ENCODE assay signal across 1 cellular context in genomic region chr1:232682248-232682647, GRCh38.
A peak's percentile ranks its signal among the peaks of the same experiment; 100 is the strongest.
TF ChIP-seq lines count a peak whose summit lies in the region.

No MANE protein-coding gene starts in this region.

TF ChIP-seq in HEK293, 187 proteins besides CTCF, POLR2A, EP300 and RAD21 (continued from another document and continues in another):
- TF ChIP-seq SP7 (tag by site-specific recombination; IDR thresholded peaks at IDR 0.05) (peak; percentile 95), ZNF626 (tag by site-specific recombination; IDR thresholded peaks at IDR 0.05) (no peak), ZFHX2 (tag by site-specific recombination; conservative IDR thresholded peaks at IDR 0.05) (peak; percentile 72), ZNF174 (tag by site-specific recombination; IDR thresholded peaks at IDR 0.05) (no peak), KLF17 (tag by site-specific recombination; IDR thresholded peaks at IDR 0.05) (no peak), GLI4 (tag by site-specific recombination; IDR thresholded peaks at IDR 0.05) (no peak), ZNF221 (tag by site-specific recombination; IDR thresholded peaks at IDR 0.05; ENCODE audit: borderline replicate concordance) (no peak), ZNF600 (tag by site-specific recombination; IDR thresholded peaks at IDR 0.05) (no peak), ZFP69B (tag by site-specific recombination; IDR thresholded peaks at IDR 0.05) (no peak), ZNF354C (tag by site-specific recombination; IDR thresholded peaks at IDR 0.05; ENCODE audit: borderline replicate concordance, low read depth) (no peak), ZNF404 (tag by site-specific recombination; IDR thresholded peaks at IDR 0.05) (no peak), ZFP3 (tag by site-specific recombination; IDR thresholded peaks at IDR 0.05; ENCODE audit: low read depth) (peak; percentile 38; the same call in 1 of the 2 replicates), ZNF707 (tag by site-specific recombination; IDR thresholded peaks at IDR 0.05) (no peak), ZNF792 (tag by site-specific recombination; IDR thresholded peaks at IDR 0.05) (no peak), MEIS1 (CRISPR knock-in tag; IDR thresholded peaks at IDR 0.05; ENCODE audit: borderline replicate concordance) (no peak), ZNF664 (tag by site-specific recombination; IDR thresholded peaks at IDR 0.05) (no peak), ZNF701 (tag by site-specific recombination; IDR thresholded peaks at IDR 0.05) (no peak), TRIM28 (IDR thresholded peaks at IDR 0.05; ENCODE audit: borderline replicate concordance, low read length) (peak; percentile 73; the same call in 1 of the 2 replicates), ZBTB48 (tag by site-specific recombination; IDR thresholded peaks at IDR 0.05) (no peak), ZNF132 (tag by site-specific recombination; IDR thresholded peaks at IDR 0.05; ENCODE audit: borderline replicate concordance) (no peak), ZNF76 (tag by site-specific recombination; IDR thresholded peaks at IDR 0.05; ENCODE audit: borderline replicate concordance, low read depth) (no peak), ZNF248 (tag by site-specific recombination; IDR thresholded peaks at IDR 0.05) (no peak), GLI2 (tag by site-specific recombination; IDR thresholded peaks at IDR 0.05; ENCODE audit: borderline replicate concordance, low read depth) (peak; percentile 55; the same call in 1 of the 2 replicates), ZBTB1 (tag by site-specific recombination; IDR thresholded peaks at IDR 0.05) (no peak), ZNF521 (tag by site-specific recombination; IDR thresholded peaks at IDR 0.05) (no peak), ZNF670 (tag by site-specific recombination; IDR thresholded peaks at IDR 0.05; ENCODE audit: low read depth) (no peak), BCL11A (tag by site-specific recombination; IDR thresholded peaks at IDR 0.05; ENCODE audit: low read depth) (no peak), EGR2 (tag by site-specific recombination; IDR thresholded peaks at IDR 0.05; ENCODE audit: low read depth) (peak; percentile 89), BCL6B (tag by site-specific recombination; IDR thresholded peaks at IDR 0.05) (no peak), ZIC2 (tag by site-specific recombination; IDR thresholded peaks at IDR 0.05) (peak; percentile 87), ZNF548 (tag by site-specific recombination; IDR thresholded peaks at IDR 0.05) (no peak), ZNF433 (tag by site-specific recombination; IDR thresholded peaks at IDR 0.05; ENCODE audit: low read depth) (no peak), ZNF791 (tag by site-specific recombination; IDR thresholded peaks at IDR 0.05) (no peak), ZNF529 (tag by site-specific recombination; IDR thresholded peaks at IDR 0.05; ENCODE audit: insufficient replicate concordance) (no peak), GLIS1 (tag by site-specific recombination; IDR thresholded peaks at IDR 0.05) (peak; percentile 57; the same call in 1 of the 2 replicates), ZNF610 (tag by site-specific recombination; IDR thresholded peaks at IDR 0.05; ENCODE audit: borderline replicate concordance) (no peak), ZNF184 (tag by site-specific recombination; IDR thresholded peaks at IDR 0.05) (no peak), ZNF654 (tag by site-specific recombination; IDR thresholded peaks at IDR 0.05; ENCODE audit: low read depth) (no peak), ZEB2 (tag by site-specific recombination; IDR thresholded peaks at IDR 0.05) (no peak), ZNF138 (tag by site-specific recombination; IDR thresholded peaks at IDR 0.05; ENCODE audit: borderline replicate concordance) (no peak), OVOL3 (tag by site-specific recombination; IDR thresholded peaks at IDR 0.05) (no peak), ZNF747 (tag by site-specific recombination; IDR thresholded peaks at IDR 0.05) (no peak), ZNF48 (tag by site-specific recombination; IDR thresholded peaks at IDR 0.05) (no peak), RBAK (tag by site-specific recombination; IDR thresholded peaks at IDR 0.05) (no peak), ZNF2 (tag by site-specific recombination; IDR thresholded peaks at IDR 0.05) (no peak), SP3 (tag by site-specific recombination; IDR thresholded peaks at IDR 0.05) (no peak), ZNF114 (tag by site-specific recombination; IDR thresholded peaks at IDR 0.05) (no peak), ZBTB17 (tag by site-specific recombination; IDR thresholded peaks at IDR 0.05) (no peak), HOXD13 (CRISPR knock-in tag; IDR thresholded peaks at IDR 0.05; ENCODE audit: borderline replicate concordance) (no peak), ZNF362 (tag by site-specific recombination; IDR thresholded peaks at IDR 0.05) (no peak), ZNF37A (tag by site-specific recombination; IDR thresholded peaks at IDR 0.05) (no peak), ZNF837 (tag by site-specific recombination; IDR thresholded peaks at IDR 0.05) (no peak), ZNF302 (tag by site-specific recombination; IDR thresholded peaks at IDR 0.05; ENCODE audit: low read depth) (no peak), PRDM1 (tag by site-specific recombination; IDR thresholded peaks at IDR 0.05) (no peak), ZNF148 (tag by site-specific recombination; IDR thresholded peaks at IDR 0.05; ENCODE audit: borderline replicate concordance) (no peak), MZF1 (tag by site-specific recombination; IDR thresholded peaks at IDR 0.05; ENCODE audit: borderline replicate concordance) (peak; percentile 42; the same call in 1 of the 2 replicates), ZNF202 (tag by site-specific recombination; IDR thresholded peaks at IDR 0.05; ENCODE audit: borderline replicate concordance) (no peak), YY1 (tag by site-specific recombination; IDR thresholded peaks at IDR 0.05) (no peak), HOXC10 (CRISPR knock-in tag; IDR thresholded peaks at IDR 0.05) (no peak)
- TF ChIP-seq, protein P1, sequence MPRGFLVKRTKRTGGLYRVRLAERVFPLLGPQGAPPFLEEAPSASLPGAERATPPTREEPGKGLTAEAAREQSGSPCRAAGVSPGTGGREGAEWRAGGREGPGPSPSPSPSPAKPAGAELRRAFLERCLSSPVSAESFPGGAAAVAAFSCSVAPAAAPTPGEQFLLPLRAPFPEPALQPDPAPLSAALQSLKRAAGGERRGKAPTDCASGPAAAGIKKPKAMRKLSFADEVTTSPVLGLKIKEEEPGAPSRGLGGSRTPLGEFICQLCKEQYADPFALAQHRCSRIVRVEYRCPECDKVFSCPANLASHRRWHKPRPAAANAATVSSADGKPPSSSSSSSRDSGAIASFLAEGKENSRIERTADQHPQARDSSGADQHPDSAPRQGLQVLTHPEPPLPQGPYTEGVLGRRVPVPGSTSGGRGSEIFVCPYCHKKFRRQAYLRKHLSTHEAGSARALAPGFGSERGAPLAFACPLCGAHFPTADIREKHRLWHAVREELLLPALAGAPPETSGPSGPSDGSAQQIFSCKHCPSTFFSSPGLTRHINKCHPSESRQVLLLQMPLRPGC (tag by site-specific recombination; IDR thresholded peaks at IDR 0.05): no peak; the same call in 1 of the 2 replicates
- TF ChIP-seq, protein P2, sequence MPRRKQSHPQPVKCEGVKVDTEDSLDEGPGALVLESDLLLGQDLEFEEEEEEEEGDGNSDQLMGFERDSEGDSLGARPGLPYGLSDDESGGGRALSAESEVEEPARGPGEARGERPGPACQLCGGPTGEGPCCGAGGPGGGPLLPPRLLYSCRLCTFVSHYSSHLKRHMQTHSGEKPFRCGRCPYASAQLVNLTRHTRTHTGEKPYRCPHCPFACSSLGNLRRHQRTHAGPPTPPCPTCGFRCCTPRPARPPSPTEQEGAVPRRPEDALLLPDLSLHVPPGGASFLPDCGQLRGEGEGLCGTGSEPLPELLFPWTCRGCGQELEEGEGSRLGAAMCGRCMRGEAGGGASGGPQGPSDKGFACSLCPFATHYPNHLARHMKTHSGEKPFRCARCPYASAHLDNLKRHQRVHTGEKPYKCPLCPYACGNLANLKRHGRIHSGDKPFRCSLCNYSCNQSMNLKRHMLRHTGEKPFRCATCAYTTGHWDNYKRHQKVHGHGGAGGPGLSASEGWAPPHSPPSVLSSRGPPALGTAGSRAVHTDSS (tag by site-specific recombination; IDR thresholded peaks at IDR 0.05): no peak
- TF ChIP-seq, protein P3, sequence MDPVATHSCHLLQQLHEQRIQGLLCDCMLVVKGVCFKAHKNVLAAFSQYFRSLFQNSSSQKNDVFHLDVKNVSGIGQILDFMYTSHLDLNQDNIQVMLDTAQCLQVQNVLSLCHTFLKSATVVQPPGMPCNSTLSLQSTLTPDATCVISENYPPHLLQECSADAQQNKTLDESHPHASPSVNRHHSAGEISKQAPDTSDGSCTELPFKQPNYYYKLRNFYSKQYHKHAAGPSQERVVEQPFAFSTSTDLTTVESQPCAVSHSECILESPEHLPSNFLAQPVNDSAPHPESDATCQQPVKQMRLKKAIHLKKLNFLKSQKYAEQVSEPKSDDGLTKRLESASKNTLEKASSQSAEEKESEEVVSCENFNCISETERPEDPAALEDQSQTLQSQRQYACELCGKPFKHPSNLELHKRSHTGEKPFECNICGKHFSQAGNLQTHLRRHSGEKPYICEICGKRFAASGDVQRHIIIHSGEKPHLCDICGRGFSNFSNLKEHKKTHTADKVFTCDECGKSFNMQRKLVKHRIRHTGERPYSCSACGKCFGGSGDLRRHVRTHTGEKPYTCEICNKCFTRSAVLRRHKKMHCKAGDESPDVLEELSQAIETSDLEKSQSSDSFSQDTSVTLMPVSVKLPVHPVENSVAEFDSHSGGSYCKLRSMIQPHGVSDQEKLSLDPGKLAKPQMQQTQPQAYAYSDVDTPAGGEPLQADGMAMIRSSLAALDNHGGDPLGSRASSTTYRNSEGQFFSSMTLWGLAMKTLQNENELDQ (tag by site-specific recombination; IDR thresholded peaks at IDR 0.05; ENCODE audit: low read depth): no peak
- TF ChIP-seq, protein P4, sequence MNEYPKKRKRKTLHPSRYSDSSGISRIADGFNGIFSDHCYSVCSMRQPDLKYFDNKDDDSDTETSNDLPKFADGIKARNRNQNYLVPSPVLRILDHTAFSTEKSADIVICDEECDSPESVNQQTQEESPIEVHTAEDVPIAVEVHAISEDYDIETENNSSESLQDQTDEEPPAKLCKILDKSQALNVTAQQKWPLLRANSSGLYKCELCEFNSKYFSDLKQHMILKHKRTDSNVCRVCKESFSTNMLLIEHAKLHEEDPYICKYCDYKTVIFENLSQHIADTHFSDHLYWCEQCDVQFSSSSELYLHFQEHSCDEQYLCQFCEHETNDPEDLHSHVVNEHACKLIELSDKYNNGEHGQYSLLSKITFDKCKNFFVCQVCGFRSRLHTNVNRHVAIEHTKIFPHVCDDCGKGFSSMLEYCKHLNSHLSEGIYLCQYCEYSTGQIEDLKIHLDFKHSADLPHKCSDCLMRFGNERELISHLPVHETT (tag by site-specific recombination; IDR thresholded peaks at IDR 0.05): no peak
- TF ChIP-seq, protein P5, sequence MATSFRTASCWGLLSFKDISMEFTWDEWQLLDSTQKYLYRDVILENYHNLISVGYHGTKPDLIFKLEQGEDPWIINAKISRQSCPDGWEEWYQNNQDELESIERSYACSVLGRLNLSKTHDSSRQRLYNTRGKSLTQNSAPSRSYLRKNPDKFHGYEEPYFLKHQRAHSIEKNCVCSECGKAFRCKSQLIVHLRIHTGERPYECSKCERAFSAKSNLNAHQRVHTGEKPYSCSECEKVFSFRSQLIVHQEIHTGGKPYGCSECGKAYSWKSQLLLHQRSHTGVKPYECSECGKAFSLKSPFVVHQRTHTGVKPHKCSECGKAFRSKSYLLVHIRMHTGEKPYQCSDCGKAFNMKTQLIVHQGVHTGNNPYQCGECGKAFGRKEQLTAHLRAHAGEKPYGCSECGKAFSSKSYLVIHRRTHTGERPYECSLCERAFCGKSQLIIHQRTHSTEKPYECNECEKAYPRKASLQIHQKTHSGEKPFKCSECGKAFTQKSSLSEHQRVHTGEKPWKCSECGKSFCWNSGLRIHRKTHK (tag by site-specific recombination; IDR thresholded peaks at IDR 0.05): no peak
